1 cellular context compared by ENCODE assay signal in the genomic region with DNA sequence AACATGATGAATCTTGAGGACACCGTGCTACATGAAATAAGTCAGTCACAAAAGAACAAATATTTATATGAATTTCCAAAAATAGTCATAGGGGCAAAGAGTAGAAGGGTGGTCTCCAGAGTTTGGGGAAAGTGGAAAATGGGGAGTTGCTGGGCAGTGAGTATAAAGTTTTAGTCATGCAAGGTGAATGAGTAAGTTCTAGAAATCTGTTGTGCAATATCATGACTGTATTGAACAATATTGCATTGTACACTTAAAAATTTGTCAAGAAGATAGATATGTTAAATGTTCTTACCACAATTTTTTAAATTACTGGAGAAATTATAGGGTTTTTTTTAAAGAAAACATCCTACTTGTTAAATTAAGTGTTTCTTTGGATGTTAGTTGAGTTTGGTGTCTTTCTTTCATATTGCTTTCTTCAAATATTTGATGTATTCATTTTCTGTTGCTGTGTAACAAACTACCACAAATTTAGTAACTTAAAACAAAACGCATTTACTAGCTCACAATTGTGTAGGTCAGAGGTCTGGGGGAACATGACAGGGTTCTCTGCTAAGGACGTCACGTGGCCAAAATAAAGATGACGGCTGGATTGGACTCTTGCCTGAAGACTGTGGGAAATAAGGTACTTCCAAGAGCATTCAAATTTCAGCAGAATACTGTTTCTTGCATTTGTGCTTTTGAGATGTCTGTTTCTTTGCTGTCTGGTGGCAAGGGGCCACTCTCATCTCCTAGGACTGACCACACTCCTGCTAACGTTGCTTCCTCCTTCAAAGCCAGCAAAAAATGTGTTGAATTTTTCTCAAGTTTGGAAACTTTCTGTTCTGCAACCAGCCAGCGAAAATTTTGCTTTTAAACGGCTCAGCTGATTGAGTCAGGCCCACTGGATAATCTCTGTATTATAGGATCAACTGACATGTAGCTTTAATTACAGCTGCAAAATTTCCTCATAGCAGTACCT.
TF ChIP-seq lines count a peak whose summit lies in the region.

No MANE protein-coding gene starts in this region.

TF ChIP-seq in K562, 482 proteins besides CTCF, POLR2A, EP300 and RAD21 (continued from another document and continues in another):
- TF ChIP-seq TCF15 (CRISPR knock-in tag; IDR thresholded peaks at IDR 0.05) = no peak
- TF ChIP-seq ELF1 (tag; IDR thresholded peaks at IDR 0.05) = no peak
- no peak for TF ChIP-seq POLR2H (tag; IDR thresholded peaks at IDR 0.05; ENCODE audit: low read depth)
- TF ChIP-seq MGA (IDR thresholded peaks at IDR 0.05) = 0 out of 2 replicates have a peak, but pooled peaks have one; percentile 18
- peak; percentile 67 for TF ChIP-seq RAD51 (IDR thresholded peaks at IDR 0.05; ENCODE audit: borderline replicate concordance, low read depth)
- TF ChIP-seq NR4A1 (CRISPR knock-in tag; IDR thresholded peaks at IDR 0.05) = no peak
- no peak for TF ChIP-seq NR4A1 (tag; IDR thresholded peaks at IDR 0.05)
- TF ChIP-seq ZNF644 (tag; IDR thresholded peaks at IDR 0.05; ENCODE audit: low read depth) = no peak
- peak; percentile 82 for TF ChIP-seq CEBPB (tag; IDR thresholded peaks at IDR 0.05)
- TF ChIP-seq ZKSCAN8 (CRISPR knock-in tag; IDR thresholded peaks at IDR 0.05) = no peak
- no peak for TF ChIP-seq HDGF (IDR thresholded peaks at IDR 0.05)
- no peak for TF ChIP-seq CSDE1 (IDR thresholded peaks at IDR 0.05)
- TF ChIP-seq, protein P1, sequence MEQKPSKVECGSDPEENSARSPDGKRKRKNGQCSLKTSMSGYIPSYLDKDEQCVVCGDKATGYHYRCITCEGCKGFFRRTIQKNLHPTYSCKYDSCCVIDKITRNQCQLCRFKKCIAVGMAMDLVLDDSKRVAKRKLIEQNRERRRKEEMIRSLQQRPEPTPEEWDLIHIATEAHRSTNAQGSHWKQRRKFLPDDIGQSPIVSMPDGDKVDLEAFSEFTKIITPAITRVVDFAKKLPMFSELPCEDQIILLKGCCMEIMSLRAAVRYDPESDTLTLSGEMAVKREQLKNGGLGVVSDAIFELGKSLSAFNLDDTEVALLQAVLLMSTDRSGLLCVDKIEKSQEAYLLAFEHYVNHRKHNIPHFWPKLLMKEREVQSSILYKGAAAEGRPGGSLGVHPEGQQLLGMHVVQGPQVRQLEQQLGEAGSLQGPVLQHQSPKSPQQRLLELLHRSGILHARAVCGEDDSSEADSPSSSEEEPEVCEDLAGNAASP (IDR thresholded peaks at IDR 0.05) = no peak
- TF ChIP-seq GTF2A2 (tag; IDR thresholded peaks at IDR 0.05) = no peak
- no peak for TF ChIP-seq CEBPG (CRISPR knock-in tag; IDR thresholded peaks at IDR 0.05)
- TF ChIP-seq CEBPG (tag; conservative IDR thresholded peaks at IDR 0.05 in 1 of 2, IDR thresholded peaks at IDR 0.05 in 1 of 2) = peak; percentile 82 to 87
- TF ChIP-seq ZNF41 (CRISPR knock-in tag; conservative IDR thresholded peaks at IDR 0.05) = no peak
- no peak for TF ChIP-seq TCF7 (IDR thresholded peaks at IDR 0.05; ENCODE audit: borderline replicate concordance)
- TF ChIP-seq ZNF311 (CRISPR knock-in tag; IDR thresholded peaks at IDR 0.05) = no peak
- TF ChIP-seq DDX20 (tag; IDR thresholded peaks at IDR 0.05; ENCODE audit: low read depth) = no peak
- no peak for TF ChIP-seq ZNF274 (IDR thresholded peaks at IDR 0.05; ENCODE audit: borderline replicate concordance, low read depth, low read length)
- no peak for TF ChIP-seq SAFB (IDR thresholded peaks at IDR 0.05; ENCODE audit: borderline replicate concordance, low read depth, low read length)
- TF ChIP-seq ZNF655 (CRISPR knock-in tag; IDR thresholded peaks at IDR 0.05) = no peak
- no peak for TF ChIP-seq RBM39 (optimal IDR thresholded peaks at IDR 0.05; ENCODE audit: low read depth, low read length)
- no peak for TF ChIP-seq NR2C2 (CRISPR knock-in tag; IDR thresholded peaks at IDR 0.05)
- peak; percentile 36; the same call in 1 of the 2 replicates for TF ChIP-seq NR2C2 (tag; IDR thresholded peaks at IDR 0.05)
- no peak for TF ChIP-seq ZNF140 (CRISPR knock-in tag; IDR thresholded peaks at IDR 0.05)
- no peak for TF ChIP-seq ZNF232 (CRISPR knock-in tag; IDR thresholded peaks at IDR 0.05)
- TF ChIP-seq TEAD4 (IDR thresholded peaks at IDR 0.05; ENCODE audit: low read length) = no peak
- no peak for TF ChIP-seq TEAD4 (CRISPR knock-in tag; IDR thresholded peaks at IDR 0.05; ENCODE audit: borderline replicate concordance)
- TF ChIP-seq PHF21A (IDR thresholded peaks at IDR 0.05; ENCODE audit: borderline replicate concordance, low read depth) = no peak
- TF ChIP-seq ZNF146 (CRISPR knock-in tag; IDR thresholded peaks at IDR 0.05; ENCODE audit: unreplicated experiment) = no peak
- no peak for TF ChIP-seq NR2F6 (CRISPR knock-in tag; IDR thresholded peaks at IDR 0.05)
- no peak for TF ChIP-seq ZNF830 (CRISPR knock-in tag; IDR thresholded peaks at IDR 0.05)
- TF ChIP-seq ZNF398 (CRISPR knock-in tag; IDR thresholded peaks at IDR 0.05) = no peak
- TF ChIP-seq, protein P2, sequence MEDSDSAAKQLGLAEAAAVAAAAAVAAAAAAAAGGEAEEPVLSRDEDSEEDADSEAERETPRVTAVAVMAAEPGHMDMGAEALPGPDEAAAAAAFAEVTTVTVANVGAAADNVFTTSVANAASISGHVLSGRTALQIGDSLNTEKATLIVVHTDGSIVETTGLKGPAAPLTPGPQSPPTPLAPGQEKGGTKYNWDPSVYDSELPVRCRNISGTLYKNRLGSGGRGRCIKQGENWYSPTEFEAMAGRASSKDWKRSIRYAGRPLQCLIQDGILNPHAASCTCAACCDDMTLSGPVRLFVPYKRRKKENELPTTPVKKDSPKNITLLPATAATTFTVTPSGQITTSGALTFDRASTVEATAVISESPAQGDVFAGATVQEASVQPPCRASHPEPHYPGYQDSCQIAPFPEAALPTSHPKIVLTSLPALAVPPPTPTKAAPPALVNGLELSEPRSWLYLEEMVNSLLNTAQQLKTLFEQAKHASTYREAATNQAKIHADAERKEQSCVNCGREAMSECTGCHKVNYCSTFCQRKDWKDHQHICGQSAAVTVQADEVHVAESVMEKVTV (CRISPR knock-in tag; IDR thresholded peaks at IDR 0.05) = no peak
- no peak for TF ChIP-seq CREB3 (tag; conservative IDR thresholded peaks at IDR 0.05; ENCODE audit: low read depth)
- no peak for TF ChIP-seq ZFP36 (IDR thresholded peaks at IDR 0.05; ENCODE audit: low read depth, low read length, partially characterized antibody)
- TF ChIP-seq, protein P3, sequence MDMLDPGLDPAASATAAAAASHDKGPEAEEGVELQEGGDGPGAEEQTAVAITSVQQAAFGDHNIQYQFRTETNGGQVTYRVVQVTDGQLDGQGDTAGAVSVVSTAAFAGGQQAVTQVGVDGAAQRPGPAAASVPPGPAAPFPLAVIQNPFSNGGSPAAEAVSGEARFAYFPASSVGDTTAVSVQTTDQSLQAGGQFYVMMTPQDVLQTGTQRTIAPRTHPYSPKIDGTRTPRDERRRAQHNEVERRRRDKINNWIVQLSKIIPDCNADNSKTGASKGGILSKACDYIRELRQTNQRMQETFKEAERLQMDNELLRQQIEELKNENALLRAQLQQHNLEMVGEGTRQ (CRISPR knock-in tag; IDR thresholded peaks at IDR 0.05) = peak; percentile 63
- no peak for TF ChIP-seq RBM14 (IDR thresholded peaks at IDR 0.05; ENCODE audit: borderline replicate concordance, insufficient read depth, low read depth, low read length)
- TF ChIP-seq ILF3 (IDR thresholded peaks at IDR 0.05; ENCODE audit: borderline replicate concordance) = no peak
- TF ChIP-seq GABPB2 (CRISPR knock-in tag; conservative IDR thresholded peaks at IDR 0.05) = no peak
